Comparison of ENCODE assay signal across 10 cellular contexts in genomic region chr1:160401972-160402795, GRCh38. TPM values are rescaled to one million over a fixed set of nuclear protein-coding genes. Genes with fewer than 3 reads are reported as not detected.
DNase-seq lines count a peak whose midpoint lies in the region; ATAC-seq and TF ChIP-seq lines count a peak whose summit lies in the region.
"Had no signal": no experiment of that assay in that cellular context is flagged by ENCODE, and none has a peak within 500 bp of the region (broad histone marks: within the 10 kb centered on the region; RNA-seq: fewer than 3 reads in every experiment).

No MANE protein-coding gene starts in this region.

- H3K9ac ChIP-seq in mammary epithelial cell (ENCODE audit: insufficient read depth, low read length): no peak overlapping the region

- no peaks in the 10 kb centered on the region for H3K4me1 ChIP-seq in breast epithelium
- peaks cover 31% of the 10 kb centered on the region for H3K4me1 ChIP-seq in mammary epithelial cell (ENCODE audit: insufficient read depth, low read length)
- H3K4me1 ChIP-seq in upper lobe of right lung: no peaks in the 10 kb centered on the region

- H3K36me3 ChIP-seq in breast epithelium (no peaks in the 10 kb centered on the region), mammary epithelial cell (ENCODE audit: insufficient read depth, low read length) (no peaks in the 10 kb centered on the region), upper lobe of right lung (no peaks in the 10 kb centered on the region)

- H2AFZ ChIP-seq in mammary epithelial cell (ENCODE audit: low read depth, low read length): no peak overlapping the region

- no peak for DNase-seq in breast epithelium (ENCODE audit: low spot score in 2 of 2)
- no peak for DNase-seq in mammary epithelial cell
- no peak for DNase-seq in dorsolateral prefrontal cortex
- peak; percentile 9 for DNase-seq in midbrain (lab: John Stamatoyannopoulos, UW)
- no peak for DNase-seq in upper lobe of right lung
- DNase-seq in germinal center (ENCODE audit: low spot score): no peak
- no peak for DNase-seq in GOT3 (lab: John Stamatoyannopoulos, UW)
- DNase-seq in foreskin melanocyte: no peak

- in situ Hi-C loops in mammary epithelial cell (cut with MboI; ENCODE audit: low sequenced_read_pairs in 2 of 2): loop anchor here in 1 of 2 donors (25.0 kb wide), 1 partner anchor 315 kb away; the partner anchor contains the start of genes IGSF8 and KCNJ9

- no TSS peak for BruUV-seq in mammary epithelial cell (replicated peaks; lab: Mats Ljungman, UMichigan)

- TF ChIP-seq POLR2A in breast epithelium (IDR thresholded peaks at IDR 0.05): no peak

- 74% methylated on average over 9 of the region's 9 CpGs for WGBS in mammary epithelial cell (ENCODE audit: low coverage, missing lambda C conversion rate)

- intact Hi-C loops in breast epithelium (cut with DNase I; ENCODE audit: low total_unique reads): no loop called here
- intact Hi-C loops in mammary epithelial cell (cut with micrococcal nuclease): no loop called here
- intact Hi-C loops in dorsolateral prefrontal cortex (cut with DNase I): no loop called here
- intact Hi-C loops in upper lobe of right lung (cut with DNase I): no loop called here

- H3K9me3 ChIP-seq in breast epithelium (no peaks in the 10 kb centered on the region), mammary epithelial cell (replicated peaks; ENCODE audit: insufficient read depth, low read length) (no peaks in the 10 kb centered on the region), upper lobe of right lung (no peaks in the 10 kb centered on the region)

- no peak for ATAC-seq in upper lobe of right lung
- ATAC-seq: left lobe of liver had no signal

- H3K4me3 ChIP-seq in breast epithelium (peak overlapping the region in 2 of 3 donors; percentile 85 to 93), mammary epithelial cell (replicated peaks in 1 of 3; ENCODE audit: insufficient read depth in 1 of 3, low read depth in 2 of 3, low read length in 3 of 3) (peak overlapping the region in 1 of 3 experiments; percentile 68), dorsolateral prefrontal cortex (peak overlapping the region in 40 of 59 donors; percentile 6 to 89 (median 76)), upper lobe of right lung (peak overlapping the region; percentile 63)

- H3K27me3 ChIP-seq in breast epithelium (no peaks in the 10 kb centered on the region), mammary epithelial cell (ENCODE audit: insufficient read depth, low read length) (no peaks in the 10 kb centered on the region), dorsolateral prefrontal cortex (peaks cover 0 to 20% (median 0%) of the 10 kb centered on the region in 45 donors), upper lobe of right lung (peaks cover 15% of the 10 kb centered on the region)

- H4K20me1 ChIP-seq in mammary epithelial cell (ENCODE audit: insufficient read depth, low read length): no peaks in the 10 kb centered on the region

- dilution Hi-C loops in mammary epithelial cell (cut with HindIII; ENCODE audit: low sequenced_read_pairs): no loop called here

- TF ChIP-seq CTCF in breast epithelium (IDR thresholded peaks at IDR 0.05) (no peak), mammary epithelial cell (conservative IDR thresholded peaks at IDR 0.05 in 1 of 2, IDR thresholded peaks at IDR 0.05 in 1 of 2; ENCODE audit: extremely low read depth in 1 of 2, insufficient read depth in 1 of 2, low read depth in 1 of 2, low read length in 2 of 2) (no peak), dorsolateral prefrontal cortex (IDR thresholded peaks at IDR 0.05 in 54 of 56, conservative IDR thresholded peaks at IDR 0.05 in 2 of 56; ENCODE audit: low read depth in 1 of 56, partially characterized antibody in 56 of 56) (no peak), upper lobe of right lung (IDR thresholded peaks at IDR 0.05) (no peak)

- CTCF ChIA-PET in mammary epithelial cell (lab: Charles Lee; ENCODE audit: low non-redundant PET): no interaction called here

- peak overlapping the region in 1 of 2 donors; percentile 3 for H3K27ac ChIP-seq in breast epithelium
- no peak overlapping the region for H3K27ac ChIP-seq in mammary epithelial cell (ENCODE audit: insufficient read depth, low read depth, low read length)
- peak overlapping the region in 7 of 59 donors; percentile 3 to 90 (median 75) for H3K27ac ChIP-seq in dorsolateral prefrontal cortex
- no peak overlapping the region for H3K27ac ChIP-seq in upper lobe of right lung

- no peak overlapping the region for H3K4me2 ChIP-seq in mammary epithelial cell (ENCODE audit: insufficient read depth, low read depth, low read length)

- H3K79me2 ChIP-seq in mammary epithelial cell (ENCODE audit: insufficient read depth, low read length): no peaks in the 10 kb centered on the region

RNA-seq across cellular contexts. Expression of gene VANGL2, which starts 1.8 kb away (rescaled TPM):
- 1 to 10 TPM in 2 of 3 donors, under 1 TPM in 1; 0.48 to 7.6 (median 5.6) TPM for total RNA-seq in breast epithelium
- 10 to 100 TPM in 1 of 2 donors, 1 to 10 TPM in 1; 8.7 to 10.3 TPM for total RNA-seq in mammary epithelial cell
- 7.4 TPM for polyA plus RNA-seq in mammary epithelial cell
- 6.4 TPM for polyA minus RNA-seq in mammary epithelial cell
- total RNA-seq in dorsolateral prefrontal cortex: 10 to 100 TPM in 25 of 120 experiments, 1 to 10 TPM in 95; 3.5 to 15.6 (median 8.0) TPM
- 6.3 TPM for total RNA-seq in upper lobe of right lung
- total RNA-seq: fibroblast of lung had no signal

RNA-seq across cellular contexts. Expression of gene NHLH1, which starts 35.3 kb away (rescaled TPM):
- total RNA-seq in breast epithelium: under 1 TPM in 1 of 3 donors, not detected in 2; 0.15 TPM
- not detected for total RNA-seq in mammary epithelial cell
- polyA plus RNA-seq in mammary epithelial cell: 0.10 TPM
- polyA minus RNA-seq in mammary epithelial cell: 1.2 TPM
- total RNA-seq in dorsolateral prefrontal cortex: 1 to 10 TPM in 50 of 120 experiments, under 1 TPM in 68, not detected in 2; 0.18 to 3.4 (median 0.90) TPM
- not detected for total RNA-seq in upper lobe of right lung
- total RNA-seq: fibroblast of lung had no signal

RNA-seq across cellular contexts. Expression of gene NCSTN, which starts 59.0 kb away (rescaled TPM):
- total RNA-seq in breast epithelium (10 to 100 TPM; 66.4 to 83.5 (median 76.0) TPM), mammary epithelial cell (100 to 1,000 TPM in 1 of 2 donors, 10 to 100 TPM in 1; 85.0 to 102 TPM), dorsolateral prefrontal cortex (10 to 100 TPM; 44.1 to 95.7 (median 60.5) TPM), upper lobe of right lung (91.9 TPM)
- polyA plus RNA-seq in mammary epithelial cell: 145 TPM
- polyA minus RNA-seq in mammary epithelial cell: 95.9 TPM

RNA-seq across cellular contexts. Expression of gene COPA, which starts 59.1 kb away (rescaled TPM):
- total RNA-seq in breast epithelium: 100 to 1,000 TPM; 138 to 170 (median 153) TPM
- total RNA-seq in mammary epithelial cell: 100 to 1,000 TPM; 155 to 173 TPM
- polyA plus RNA-seq in mammary epithelial cell: 120 TPM
- polyA minus RNA-seq in mammary epithelial cell: 348 TPM
- total RNA-seq in dorsolateral prefrontal cortex: 100 to 1,000 TPM; 107 to 252 (median 197) TPM
- 142 TPM for total RNA-seq in upper lobe of right lung
